Comparison of ENCODE assay signal across 1 cellular context in the genomic region with DNA sequence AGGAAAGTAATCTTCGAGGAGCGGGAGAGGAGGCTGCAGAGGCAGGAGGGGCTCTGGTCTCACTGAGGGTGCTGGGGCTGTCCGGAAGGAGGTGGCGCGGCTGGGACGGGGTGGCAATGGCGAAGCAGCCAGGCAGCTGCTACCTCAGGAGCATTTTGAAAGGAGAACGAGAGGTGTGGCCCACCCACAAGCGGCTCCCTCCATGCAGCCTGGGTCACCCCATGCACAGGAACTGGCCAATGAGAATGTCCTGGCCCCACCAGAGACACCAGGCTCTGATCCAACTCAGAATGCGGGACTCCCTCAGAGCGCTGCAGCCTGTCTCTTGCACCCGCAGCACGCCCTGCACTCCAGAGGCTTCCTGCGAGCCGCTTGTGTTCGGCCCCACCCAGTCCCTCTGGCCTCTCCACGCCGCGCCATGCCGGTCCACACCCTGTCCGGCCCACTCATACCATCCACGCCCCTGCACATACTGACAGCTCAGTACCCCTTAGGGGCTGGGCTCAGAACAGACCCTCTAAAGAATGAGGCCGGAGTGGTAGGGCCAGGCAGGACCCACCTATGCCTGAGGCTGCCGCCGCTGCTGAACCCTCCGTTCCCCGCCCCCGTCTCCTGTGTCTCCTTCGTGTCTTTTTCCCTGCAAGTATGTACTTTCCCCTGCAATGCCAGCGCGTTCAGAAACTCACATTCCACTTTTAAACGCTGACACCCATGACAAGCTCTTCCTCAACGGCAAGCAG.
TF ChIP-seq lines count a peak whose summit lies in the region.

No MANE protein-coding gene starts in this region.

TF ChIP-seq in HepG2, 621 proteins besides CTCF, POLR2A, EP300 and RAD21 (continued from another document and continues in another):
- TF ChIP-seq, protein P1, sequence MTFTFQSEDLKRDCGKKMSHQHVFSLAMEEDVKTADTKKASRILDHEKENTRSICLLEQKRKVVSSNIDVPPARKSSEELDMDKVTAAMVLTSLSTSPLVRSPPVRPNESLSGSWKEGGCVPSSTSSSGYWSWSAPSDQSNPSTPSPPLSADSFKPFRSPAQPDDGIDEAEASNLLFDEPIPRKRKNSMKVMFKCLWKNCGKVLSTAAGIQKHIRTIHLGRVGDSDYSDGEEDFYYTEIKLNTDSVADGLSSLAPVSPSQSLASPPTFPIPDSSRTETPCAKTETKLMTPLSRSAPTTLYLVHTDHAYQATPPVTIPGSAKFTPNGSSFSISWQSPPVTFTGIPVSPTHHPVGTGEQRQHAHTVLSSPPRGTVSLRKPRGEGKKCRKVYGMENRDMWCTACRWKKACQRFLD (CRISPR knock-in tag; IDR thresholded peaks at IDR 0.05; ENCODE audit: borderline replicate concordance): 0 out of 2 replicates have a peak, but pooled peaks have one; percentile 63
- TF ChIP-seq ZNF18 (CRISPR knock-in tag; IDR thresholded peaks at IDR 0.05; ENCODE audit: insufficient replicate concordance): peak; percentile 77
- TF ChIP-seq ZNF430 (CRISPR knock-in tag; IDR thresholded peaks at IDR 0.05): peak; percentile 86
- no peak for TF ChIP-seq SYNCRIP (IDR thresholded peaks at IDR 0.05; ENCODE audit: insufficient read depth, low read depth, low read length)
- TF ChIP-seq ARHGAP35 (CRISPR knock-in tag; IDR thresholded peaks at IDR 0.05; ENCODE audit: borderline replicate concordance): no peak
- no peak for TF ChIP-seq ZUFSP (CRISPR knock-in tag; IDR thresholded peaks at IDR 0.05; ENCODE audit: borderline replicate concordance)
- no peak for TF ChIP-seq AKNA (CRISPR knock-in tag; IDR thresholded peaks at IDR 0.05; ENCODE audit: borderline replicate concordance)
- no peak for TF ChIP-seq ISL2 (CRISPR knock-in tag; IDR thresholded peaks at IDR 0.05)
- TF ChIP-seq ATF3 (CRISPR knock-in tag; IDR thresholded peaks at IDR 0.05): no peak
- TF ChIP-seq, protein P2, sequence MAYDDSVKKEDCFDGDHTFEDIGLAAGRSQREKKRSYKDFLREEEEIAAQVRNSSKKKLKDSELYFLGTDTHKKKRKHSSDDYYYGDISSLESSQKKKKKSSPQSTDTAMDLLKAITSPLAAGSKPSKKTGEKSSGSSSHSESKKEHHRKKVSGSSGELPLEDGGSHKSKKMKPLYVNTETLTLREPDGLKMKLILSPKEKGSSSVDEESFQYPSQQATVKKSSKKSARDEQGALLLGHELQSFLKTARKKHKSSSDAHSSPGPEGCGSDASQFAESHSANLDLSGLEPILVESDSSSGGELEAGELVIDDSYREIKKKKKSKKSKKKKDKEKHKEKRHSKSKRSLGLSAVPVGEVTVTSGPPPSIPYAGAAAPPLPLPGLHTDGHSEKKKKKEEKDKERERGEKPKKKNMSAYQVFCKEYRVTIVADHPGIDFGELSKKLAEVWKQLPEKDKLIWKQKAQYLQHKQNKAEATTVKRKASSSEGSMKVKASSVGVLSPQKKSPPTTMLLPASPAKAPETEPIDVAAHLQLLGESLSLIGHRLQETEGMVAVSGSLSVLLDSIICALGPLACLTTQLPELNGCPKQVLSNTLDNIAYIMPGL (CRISPR knock-in tag; IDR thresholded peaks at IDR 0.05; ENCODE audit: borderline replicate concordance in 1 of 2, low read depth in 1 of 2): peak in 1 of 2 experiments; percentile 36; a peak in 2 of 4 replicates
- TF ChIP-seq ZNF292 (CRISPR knock-in tag; IDR thresholded peaks at IDR 0.05; ENCODE audit: borderline replicate concordance, low read depth): peak; percentile 70; the same call in 1 of the 2 replicates
- no peak for TF ChIP-seq RORA (CRISPR knock-in tag; IDR thresholded peaks at IDR 0.05)
- TF ChIP-seq SP4 (CRISPR knock-in tag; IDR thresholded peaks at IDR 0.05): peak; percentile 56; the same call in 1 of the 2 replicates
- TF ChIP-seq ZNF343 (CRISPR knock-in tag; IDR thresholded peaks at IDR 0.05): no peak; the same call in 1 of the 2 replicates
- no peak for TF ChIP-seq RFXAP (CRISPR knock-in tag; IDR thresholded peaks at IDR 0.05; ENCODE audit: borderline replicate concordance)
- peak; percentile 91; the same call in 1 of the 2 replicates for TF ChIP-seq DNMT1 (CRISPR knock-in tag; IDR thresholded peaks at IDR 0.05)
- TF ChIP-seq AGO1 (IDR thresholded peaks at IDR 0.05; ENCODE audit: low read depth, low read length, poor library complexity, severe bottlenecking): peak; percentile 55
- no peak for TF ChIP-seq KDM3A (CRISPR knock-in tag; IDR thresholded peaks at IDR 0.05; ENCODE audit: low read depth)
- TF ChIP-seq ZNF282 (IDR thresholded peaks at IDR 0.05; ENCODE audit: partially characterized antibody): no peak
- TF ChIP-seq NR2F2 (IDR thresholded peaks at IDR 0.05; ENCODE audit: borderline replicate concordance, low read depth): no peak
- no peak for TF ChIP-seq ZNF513 (CRISPR knock-in tag; conservative IDR thresholded peaks at IDR 0.05)
- no peak for TF ChIP-seq HDAC1 (CRISPR knock-in tag; IDR thresholded peaks at IDR 0.05)
- no peak for TF ChIP-seq SNAPC2 (CRISPR knock-in tag; IDR thresholded peaks at IDR 0.05)
- TF ChIP-seq ZFAT (CRISPR knock-in tag; conservative IDR thresholded peaks at IDR 0.05): no peak
- no peak for TF ChIP-seq CBX1 (IDR thresholded peaks at IDR 0.05; ENCODE audit: low read depth)
- TF ChIP-seq TBX2 (CRISPR knock-in tag; IDR thresholded peaks at IDR 0.05; ENCODE audit: borderline replicate concordance): no peak; the same call in 1 of the 2 replicates
- no peak for TF ChIP-seq ZNF83 (CRISPR knock-in tag; IDR thresholded peaks at IDR 0.05; ENCODE audit: borderline replicate concordance)
- TF ChIP-seq ZNF646 (CRISPR knock-in tag; IDR thresholded peaks at IDR 0.05): 0 out of 2 replicates have a peak, but pooled peaks have one; percentile 3
- TF ChIP-seq ZIK1 (CRISPR knock-in tag; IDR thresholded peaks at IDR 0.05; ENCODE audit: borderline replicate concordance, low read depth): peak; percentile 81; the same call in 1 of the 2 replicates
- TF ChIP-seq PCBP1 (IDR thresholded peaks at IDR 0.05; ENCODE audit: borderline replicate concordance, low read depth, low read length): 0 out of 2 replicates have a peak, but pooled peaks have one; percentile 38
- TF ChIP-seq RCOR2 (CRISPR knock-in tag; IDR thresholded peaks at IDR 0.05): no peak
- no peak for TF ChIP-seq IKZF4 (CRISPR knock-in tag; IDR thresholded peaks at IDR 0.05; ENCODE audit: borderline replicate concordance, low read depth, not compliant biosample characterization)
- TF ChIP-seq ADNP (CRISPR knock-in tag; IDR thresholded peaks at IDR 0.05): no peak
